ENCODE assay signal across 8 cellular contexts in the genomic region with DNA sequence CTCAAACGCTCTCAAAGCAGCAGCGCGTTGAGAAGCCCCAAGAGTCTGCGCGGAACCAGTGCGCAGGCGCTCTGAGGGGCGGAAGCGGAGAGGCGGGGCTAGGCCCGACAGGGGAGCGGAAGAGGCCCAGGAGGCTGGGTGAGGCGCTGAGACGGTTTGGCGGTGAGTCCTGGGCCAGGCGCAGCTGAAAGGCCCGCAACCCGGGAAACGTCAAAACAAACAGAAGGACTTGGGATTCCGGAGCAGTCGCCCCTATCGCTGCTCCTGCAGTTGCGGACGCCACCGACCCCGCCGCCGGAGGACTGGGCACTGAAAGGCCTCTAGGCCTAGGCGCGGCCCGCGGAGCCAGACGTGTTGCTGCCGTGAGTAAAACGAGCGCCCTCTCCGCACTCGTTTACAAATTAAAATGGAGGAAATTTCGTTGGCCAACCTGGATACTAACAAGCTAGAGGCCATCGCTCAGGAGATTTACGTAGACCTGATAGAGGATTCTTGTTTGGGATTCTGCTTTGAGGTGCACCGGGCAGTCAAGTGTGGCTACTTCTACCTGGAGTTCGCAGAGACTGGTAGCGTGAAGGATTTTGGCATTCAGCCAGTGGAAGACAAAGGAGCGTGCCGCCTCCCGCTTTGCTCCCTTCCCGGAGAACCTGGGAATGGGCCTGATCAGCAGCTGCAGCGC. TPM values are rescaled to one million over a fixed set of nuclear protein-coding genes. Genes with fewer than 3 reads are reported as not detected.
A peak's percentile ranks its signal among the peaks of the same experiment; 100 is the strongest.
DNase-seq lines count a peak whose midpoint lies in the region; ATAC-seq and TF ChIP-seq lines count a peak whose summit lies in the region.

Gene ATXN7L3B, plus strand, starts transcription at position 129 of the 679 bp plus-strand sequence. Its CDS starts 278 bp downstream, at position 407.

- 0% methylated on average over 9 of the region's 49 CpGs for WGBS in mammary epithelial cell (ENCODE audit: low coverage, missing lambda C conversion rate)
- WGBS in smooth muscle cell (ENCODE audit: low lambda C conversion rate), result 2% methylated on average over 48 of the region's 49 CpGs

- CTCF ChIA-PET in mammary epithelial cell (lab: Charles Lee; ENCODE audit: low non-redundant PET), result interaction anchor here (0.7 kb wide), 1 partner anchor 118 kb away, joined by 3 read pairs; no protein-coding TSS in a partner anchor

- H3K4me1 ChIP-seq in mammary epithelial cell (ENCODE audit: insufficient read depth, low read length), result peaks cover 24% of the 10 kb centered on the region
- peaks cover 30% of the 10 kb centered on the region for H3K4me1 ChIP-seq in smooth muscle cell (ENCODE audit: low read depth)

- H3K9ac ChIP-seq in mammary epithelial cell (ENCODE audit: insufficient read depth, low read length) (peak within 1 kb of the TSS; percentile 98), smooth muscle cell (ENCODE audit: low read depth) (peak within 1 kb of the TSS; percentile 99)

- H3K27ac ChIP-seq in WERI-Rb-1 (peak within 1 kb of the TSS; percentile 96), mammary epithelial cell (ENCODE audit: insufficient read depth, low read depth, low read length) (peak within 1 kb of the TSS; percentile 97), smooth muscle cell (ENCODE audit: low read depth) (peak within 1 kb of the TSS; percentile 99)

- TSS peak; percentile 73 for BruUV-seq in mammary epithelial cell (replicated peaks; lab: Mats Ljungman, UMichigan)

- H4K20me1 ChIP-seq in mammary epithelial cell (ENCODE audit: insufficient read depth, low read length), result peaks cover 6% of the 10 kb centered on the region
- H4K20me1 ChIP-seq in smooth muscle cell (ENCODE audit: low read depth), result peaks cover 45% of the 10 kb centered on the region

- H3K4me3 ChIP-seq in WERI-Rb-1 (ENCODE audit: low read depth, low read length), result peak within 1 kb of the TSS; percentile 51
- H3K4me3 ChIP-seq in mammary epithelial cell (replicated peaks in 1 of 3; ENCODE audit: insufficient read depth in 1 of 3, low read depth in 2 of 3, low read length in 3 of 3), result peak within 1 kb of the TSS; percentile 67 to 78 (median 69)
- peak within 1 kb of the TSS; percentile 80 for H3K4me3 ChIP-seq in smooth muscle cell

- H3K79me2 ChIP-seq in mammary epithelial cell (ENCODE audit: insufficient read depth, low read length), result peaks cover 52% of the 10 kb centered on the region
- peaks cover 48% of the 10 kb centered on the region for H3K79me2 ChIP-seq in smooth muscle cell (ENCODE audit: low read depth)

- H2AFZ ChIP-seq in mammary epithelial cell (ENCODE audit: low read depth, low read length), result peak within 1 kb of the TSS; percentile 75
- H2AFZ ChIP-seq in smooth muscle cell (ENCODE audit: low read depth), result peak within 1 kb of the TSS; percentile 92

- peak within 1 kb of the TSS; percentile 89 for H3K4me2 ChIP-seq in mammary epithelial cell (ENCODE audit: insufficient read depth, low read depth, low read length)
- peak within 1 kb of the TSS; percentile 97 for H3K4me2 ChIP-seq in smooth muscle cell

- dilution Hi-C loops in mammary epithelial cell (cut with HindIII; ENCODE audit: low sequenced_read_pairs), result no loop called here

- TF ChIP-seq CTCF in WERI-Rb-1 (IDR thresholded peaks at IDR 0.05; ENCODE audit: low read depth, low read length), result no peak
- peak in 1 of 2 donors; percentile 8 for TF ChIP-seq CTCF in mammary epithelial cell (conservative IDR thresholded peaks at IDR 0.05 in 1 of 2, IDR thresholded peaks at IDR 0.05 in 1 of 2; ENCODE audit: extremely low read depth in 1 of 2, insufficient read depth in 1 of 2, low read depth in 1 of 2, low read length in 2 of 2)
- TF ChIP-seq CTCF in smooth muscle cell (IDR thresholded peaks at IDR 0.05; ENCODE audit: borderline replicate concordance, insufficient read depth, poor library complexity, severe bottlenecking), result peak; percentile 4

- ATAC-seq in GM18870 (IDR thresholded peaks at IDR 0.05; ENCODE audit: unreplicated experiment), result peak; percentile 90
- peak; percentile 97 for ATAC-seq in HG03135 (IDR thresholded peaks at IDR 0.05; ENCODE audit: unreplicated experiment)

- DNase-seq in ACHN (peak; percentile 99), NCI-H2196 treated with DMSO at 0.1 percent for 48 hours (lab: John Stamatoyannopoulos, UW; ENCODE audit: unreplicated experiment) (peak; percentile 89), WERI-Rb-1 (peak; percentile 94), mammary epithelial cell (peak; percentile 94), iPS-NIHi11 (ENCODE audit: low spot score) (peak; percentile 92), smooth muscle cell (lab: John Stamatoyannopoulos, UW; ENCODE audit: unreplicated experiment) (peak; percentile 82)

- H3K27me3 ChIP-seq in WERI-Rb-1 (ENCODE audit: insufficient read depth, low read depth, severe bottlenecking), result no peaks in the 10 kb centered on the region
- no peaks in the 10 kb centered on the region for H3K27me3 ChIP-seq in mammary epithelial cell (ENCODE audit: insufficient read depth, low read length)
- H3K27me3 ChIP-seq in smooth muscle cell (ENCODE audit: low read depth), result no peaks in the 10 kb centered on the region

- intact Hi-C loops in mammary epithelial cell (cut with micrococcal nuclease), result loop anchor here (2.0 to 10.0 kb wide), 6 partner anchors 109 to 603 kb away; no protein-coding TSS in a partner anchor

- H3K36me3 ChIP-seq in WERI-Rb-1 (peaks cover 42% of the 10 kb centered on the region), mammary epithelial cell (ENCODE audit: insufficient read depth, low read length) (peaks cover 3% of the 10 kb centered on the region), smooth muscle cell (ENCODE audit: low read depth) (no peaks in the 10 kb centered on the region)

- H3K9me3 ChIP-seq in WERI-Rb-1 (ENCODE audit: severe bottlenecking), result no peaks in the 10 kb centered on the region
- no peaks in the 10 kb centered on the region for H3K9me3 ChIP-seq in mammary epithelial cell (replicated peaks; ENCODE audit: insufficient read depth, low read length)
- H3K9me3 ChIP-seq in smooth muscle cell (replicated peaks; ENCODE audit: low read depth), result no peaks in the 10 kb centered on the region

- H3F3A ChIP-seq in smooth muscle cell (ENCODE audit: low read depth), result no peaks in the 10 kb centered on the region

- in situ Hi-C loops in ACHN (cut with HindIII; ENCODE audit: low pct_ligation_motif_present, low pct_unique_long_range_greater_than_20kb, low sequenced_read_pairs) (no loop called here), mammary epithelial cell (cut with MboI; ENCODE audit: low sequenced_read_pairs in 2 of 2) (no loop called here)

RNA-seq across cellular contexts. Expression of gene ATXN7L3B, which starts in this region (rescaled TPM):
- total RNA-seq in mammary epithelial cell, result 10 to 100 TPM; 22.0 to 22.2 TPM
- polyA plus RNA-seq in mammary epithelial cell, result 11.3 TPM
- 22.9 TPM for polyA minus RNA-seq in mammary epithelial cell
- 30.7 and 34.6 TPM in 2 replicates for total RNA-seq in smooth muscle cell
- 21.8 and 25.4 TPM in 2 replicates for polyA plus RNA-seq in smooth muscle cell

Comparison
In these comparisons a context has a peak if more than half of its experiments do, and no peak if none do; other contexts are left out.
1. Peak in every context shown above with its lines: DNase-seq, ATAC-seq, H3K4me3 ChIP-seq and H3K27ac ChIP-seq.